ENCODE assay signal across 1 cellular context in genomic region chr6:137902721-137903120, GRCh38.
TF ChIP-seq lines count a peak whose summit lies in the region.

No MANE protein-coding gene starts in this region.

TF ChIP-seq in WTC11, 78 proteins besides CTCF, POLR2A, EP300 and RAD21:
- TF ChIP-seq E2F5 (CRISPR knock-in tag; IDR thresholded peaks at IDR 0.05) = no peak
- TF ChIP-seq TEAD1 (CRISPR knock-in tag; IDR thresholded peaks at IDR 0.05) = no peak
- TF ChIP-seq HMGA2 (CRISPR knock-in tag; IDR thresholded peaks at IDR 0.05) = no peak
- TF ChIP-seq JAZF1 (CRISPR knock-in tag; IDR thresholded peaks at IDR 0.05) = no peak
- TF ChIP-seq GRHL2 (CRISPR knock-in tag; IDR thresholded peaks at IDR 0.05; ENCODE audit: insufficient replicate concordance, severe bottlenecking) = no peak
- no peak for TF ChIP-seq ZNF396 (CRISPR knock-in tag; IDR thresholded peaks at IDR 0.05; ENCODE audit: borderline replicate concordance)
- TF ChIP-seq CREB1 (CRISPR knock-in tag; IDR thresholded peaks at IDR 0.05) = no peak
- no peak for TF ChIP-seq NR2C2 (CRISPR knock-in tag; IDR thresholded peaks at IDR 0.05)
- TF ChIP-seq ATF1 (CRISPR knock-in tag; IDR thresholded peaks at IDR 0.05) = no peak
- no peak for TF ChIP-seq ATF6 (CRISPR knock-in tag; IDR thresholded peaks at IDR 0.05)
- TF ChIP-seq NFYB (CRISPR knock-in tag; conservative IDR thresholded peaks at IDR 0.05; ENCODE audit: low read depth) = no peak
- TF ChIP-seq ZNF425 (CRISPR knock-in tag; conservative IDR thresholded peaks at IDR 0.05) = no peak
- no peak for TF ChIP-seq ERG (CRISPR knock-in tag; IDR thresholded peaks at IDR 0.05)
- TF ChIP-seq SMAD4 (CRISPR knock-in tag; IDR thresholded peaks at IDR 0.05) = no peak
- no peak for TF ChIP-seq NFE2L1 (CRISPR knock-in tag; IDR thresholded peaks at IDR 0.05)
- no peak for TF ChIP-seq ZBTB43 (CRISPR knock-in tag; IDR thresholded peaks at IDR 0.05)
- no peak for TF ChIP-seq ESRRA (CRISPR knock-in tag; IDR thresholded peaks at IDR 0.05; ENCODE audit: borderline replicate concordance)
- TF ChIP-seq E2F4 (CRISPR knock-in tag; IDR thresholded peaks at IDR 0.05; ENCODE audit: borderline replicate concordance, low read depth) = no peak
- TF ChIP-seq PRDM15 (CRISPR knock-in tag; IDR thresholded peaks at IDR 0.05) = no peak
- no peak for TF ChIP-seq ATF2 (CRISPR knock-in tag; IDR thresholded peaks at IDR 0.05; ENCODE audit: borderline replicate concordance, low read depth)
